Comparison of ENCODE assay signal across 14 cellular contexts in genomic region chr20:39206899-39207564, GRCh38.
"Had no signal": no experiment of that assay in that cellular context is flagged by ENCODE, and none has a peak within 500 bp of the region (broad histone marks: within the 10 kb centered on the region; RNA-seq: fewer than 3 reads in every experiment).

No MANE protein-coding gene starts in this region.

- H3K36me3 ChIP-seq: breast epithelium, tibial nerve had no signal

- DNase-seq: activated CD4-positive, CD25-positive, alpha-beta regulatory T cell treated with anti-CD3 and anti-CD28 coated beads, Interleukin-2, amount 50 U/mL, for 72 hours; activated naive CD4-positive, alpha-beta T cell; activated naive CD8-positive, alpha-beta T cell treated with anti-CD3 and anti-CD28 coated beads, Interleukin-2, amount 10 ng/mL, durations not matched to agents 7 days and 5 days; aorta; effector memory CD4-positive, alpha-beta T cell; hippocampal formation; kidney; stimulated activated CD4-positive, alpha-beta T cell treated with anti-CD3 and anti-CD28 coated beads, Interleukin-4, amount 100 ng/mL, for 1 hour; stimulated activated naive B cell treated with anti-CD40 and anti-IgM and Interleukin-4, amounts not matched to agents 10 μg/mL and 1 μg/mL and 100 μg/mL, for 72 hours; substantia nigra; T-helper 1 cell; T1000 had no signal

- H3K27me3 ChIP-seq: breast epithelium, tibial nerve had no signal

- H3K27ac ChIP-seq: breast epithelium, tibial nerve had no signal

- ATAC-seq: stimulated activated naive B cell treated with anti-CD40 and anti-IgM and Interleukin-4, amounts not matched to agents 10 μg/mL and 1 μg/mL and 100 μg/mL, for 72 hours had no signal

- H3K4me3 ChIP-seq: breast epithelium, tibial nerve had no signal

- H3K4me1 ChIP-seq: breast epithelium, tibial nerve had no signal
